Comparison of ENCODE assay signal across 1 cellular context in genomic region chr17:3558603-3559269, GRCh38.
TF ChIP-seq lines count a peak whose summit lies in the region.

No MANE protein-coding gene starts in this region.

TF ChIP-seq in HepG2, 621 proteins besides CTCF, POLR2A, EP300 and RAD21 (continued from another document):
- TF ChIP-seq PPARG (CRISPR knock-in tag; conservative IDR thresholded peaks at IDR 0.05) (no peak), ZMYM3 (CRISPR knock-in tag; IDR thresholded peaks at IDR 0.05) (no peak), PCBP2 (optimal IDR thresholded peaks at IDR 0.05; ENCODE audit: low read depth, low read length, poor library complexity, severe bottlenecking) (no peak), BRCA1 (CRISPR knock-in tag; IDR thresholded peaks at IDR 0.05) (no peak), TFAP4 (IDR thresholded peaks at IDR 0.05; ENCODE audit: borderline replicate concordance, low read depth) (0 out of 2 replicates have a peak, but pooled peaks have one; percentile 48)
- TF ChIP-seq, protein P1, sequence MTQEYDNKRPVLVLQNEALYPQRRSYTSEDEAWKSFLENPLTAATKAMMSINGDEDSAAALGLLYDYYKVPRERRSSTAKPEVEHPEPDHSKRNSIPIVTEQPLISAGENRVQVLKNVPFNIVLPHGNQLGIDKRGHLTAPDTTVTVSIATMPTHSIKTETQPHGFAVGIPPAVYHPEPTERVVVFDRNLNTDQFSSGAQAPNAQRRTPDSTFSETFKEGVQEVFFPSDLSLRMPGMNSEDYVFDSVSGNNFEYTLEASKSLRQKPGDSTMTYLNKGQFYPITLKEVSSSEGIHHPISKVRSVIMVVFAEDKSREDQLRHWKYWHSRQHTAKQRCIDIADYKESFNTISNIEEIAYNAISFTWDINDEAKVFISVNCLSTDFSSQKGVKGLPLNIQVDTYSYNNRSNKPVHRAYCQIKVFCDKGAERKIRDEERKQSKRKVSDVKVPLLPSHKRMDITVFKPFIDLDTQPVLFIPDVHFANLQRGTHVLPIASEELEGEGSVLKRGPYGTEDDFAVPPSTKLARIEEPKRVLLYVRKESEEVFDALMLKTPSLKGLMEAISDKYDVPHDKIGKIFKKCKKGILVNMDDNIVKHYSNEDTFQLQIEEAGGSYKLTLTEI (CRISPR knock-in tag; conservative IDR thresholded peaks at IDR 0.05), result no peak
- TF ChIP-seq, protein P2, sequence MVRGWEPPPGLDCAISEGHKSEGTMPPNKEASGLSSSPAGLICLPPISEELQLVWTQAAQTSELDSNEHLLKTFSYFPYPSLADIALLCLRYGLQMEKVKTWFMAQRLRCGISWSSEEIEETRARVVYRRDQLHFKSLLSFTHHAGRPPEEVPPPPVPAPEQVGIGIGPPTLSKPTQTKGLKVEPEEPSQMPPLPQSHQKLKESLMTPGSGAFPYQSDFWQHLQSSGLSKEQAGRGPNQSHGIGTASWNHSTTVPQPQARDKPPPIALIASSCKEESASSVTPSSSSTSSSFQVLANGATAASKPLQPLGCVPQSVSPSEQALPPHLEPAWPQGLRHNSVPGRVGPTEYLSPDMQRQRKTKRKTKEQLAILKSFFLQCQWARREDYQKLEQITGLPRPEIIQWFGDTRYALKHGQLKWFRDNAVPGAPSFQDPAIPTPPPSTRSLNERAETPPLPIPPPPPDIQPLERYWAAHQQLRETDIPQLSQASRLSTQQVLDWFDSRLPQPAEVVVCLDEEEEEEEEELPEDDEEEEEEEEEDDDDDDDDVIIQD (CRISPR knock-in tag; IDR thresholded peaks at IDR 0.05; ENCODE audit: low read depth), result no peak
